ENCODE assay signal across 17 cellular contexts in the genomic region with DNA sequence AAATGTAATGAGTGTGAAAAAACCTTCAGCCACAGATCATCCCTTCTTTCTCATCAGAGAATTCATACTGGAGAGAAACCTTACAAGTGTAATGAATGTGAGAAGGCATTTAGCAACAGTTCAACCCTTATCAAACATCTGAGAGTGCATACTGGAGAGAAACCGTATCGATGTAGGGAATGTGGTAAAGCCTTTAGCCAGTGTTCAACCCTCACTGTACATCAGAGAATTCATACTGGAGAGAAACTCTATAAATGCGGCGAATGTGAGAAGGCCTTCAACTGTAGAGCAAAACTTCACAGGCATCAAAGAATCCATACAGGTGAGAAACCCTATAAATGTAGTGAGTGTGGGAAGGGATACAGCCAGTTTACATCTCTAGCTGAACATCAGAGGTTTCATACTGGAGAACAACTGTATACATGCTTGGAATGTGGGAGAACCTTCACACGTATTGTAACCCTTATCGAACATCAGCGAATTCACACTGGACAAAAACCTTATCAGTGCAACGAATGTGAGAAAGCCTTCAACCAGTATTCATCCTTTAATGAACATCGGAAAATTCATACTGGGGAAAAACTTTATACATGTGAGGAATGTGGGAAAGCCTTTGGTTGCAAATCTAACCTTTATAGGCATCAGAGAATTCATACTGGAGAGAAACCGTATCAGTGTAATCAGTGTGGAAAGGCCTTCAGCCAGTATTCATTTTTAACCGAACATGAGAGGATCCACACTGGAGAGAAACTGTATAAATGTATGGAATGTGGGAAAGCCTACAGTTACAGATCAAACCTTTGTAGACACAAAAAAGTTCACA. TPM values are rescaled to one million over a fixed set of nuclear protein-coding genes. Genes with fewer than 3 reads are reported as not detected.
DNase-seq lines count a peak whose midpoint lies in the region; ATAC-seq and TF ChIP-seq lines count a peak whose summit lies in the region.
"Had no signal": no experiment of that assay in that cellular context is flagged by ENCODE, and none has a peak within 500 bp of the region (broad histone marks: within the 10 kb centered on the region; RNA-seq: fewer than 3 reads in every experiment).

No MANE protein-coding gene starts in this region.

- peak; percentile 13 for DNase-seq in astrocyte of the spinal cord (ENCODE audit: low read depth, low spot score)
- no peak for DNase-seq in thoracic aorta (ENCODE audit: low spot score)
- DNase-seq in central memory CD4-positive, alpha-beta T cell: no peak
- DNase-seq in NCI-H446 treated with DMSO at 0.1 percent for 48 hours (lab: John Stamatoyannopoulos, UW): no peak
- no peak for DNase-seq in hypothalamus (lab: John Stamatoyannopoulos, UW)
- DNase-seq: AML-193, DMS79 treated with DMSO at 0.1 percent for 48 hours, NCI-H1417 treated with DMSO at 0.1 percent for 48 hours, NCI-H1930, NCI-H345, NCI-H526, PC-3, RPMI8226, SIG-M5 had no signal

- H3K27me3 ChIP-seq in iPS-20b (ENCODE audit: insufficient read depth, low read length) (no peaks in the 10 kb centered on the region), thoracic aorta (replicated peaks; ENCODE audit: insufficient read depth) (no peaks in the 10 kb centered on the region)

- POLR2A ChIA-PET in HEK293 (lab: Yijun Ruan, JAX): no interaction called here

- no peak for TF ChIP-seq CTCF in HEK293 (tag by site-specific recombination; IDR thresholded peaks at IDR 0.05)
- TF ChIP-seq CTCF in astrocyte of the spinal cord (IDR thresholded peaks at IDR 0.05; ENCODE audit: low read depth, low read length): no peak
- no peak for TF ChIP-seq CTCF in thoracic aorta (IDR thresholded peaks at IDR 0.05)

- H3K36me3 ChIP-seq in HEK293 (ENCODE audit: control insufficient read depth in 2 of 2, insufficient read depth in 1 of 2, low read length in 2 of 2) (peaks cover 0 to 4% of the 10 kb centered on the region in 2 experiments; a peak in 1 of 3 replicates), iPS-20b (ENCODE audit: insufficient read depth, low read depth, low read length) (peaks cover 20% of the 10 kb centered on the region; the same call in 1 of the 2 replicates), thoracic aorta (peaks cover 59% of the 10 kb centered on the region)

- CTCF ChIA-PET in HEK293 (lab: Yijun Ruan, JAX): no interaction called here

- H3K4me1 ChIP-seq in HEK293 (ENCODE audit: control insufficient read depth, insufficient read depth, low read length): no peaks in the 10 kb centered on the region
- H3K4me1 ChIP-seq in iPS-20b (ENCODE audit: insufficient read depth, low read length): no peaks in the 10 kb centered on the region
- H3K4me1 ChIP-seq in thoracic aorta (ENCODE audit: control insufficient read depth in 1 of 2, low read depth in 2 of 2): no peaks in the 10 kb centered on the region

- ATAC-seq in thoracic aorta (ENCODE audit: insufficient number of reproducible peaks, low FRiP score, low read depth): no peak
- ATAC-seq: GM23338, PC-3 had no signal

- H3K9ac ChIP-seq in iPS-20b (ENCODE audit: low read depth, low read length): no peak overlapping the region

- H3K27ac ChIP-seq in HEK293 (ENCODE audit: extremely low read depth, low read depth, low read length) (no peak overlapping the region), iPS-20b (ENCODE audit: low read length) (no peak overlapping the region), thoracic aorta (no peak overlapping the region)

- H3K9me3 ChIP-seq in HEK293 (ENCODE audit: control insufficient read depth, insufficient read depth, low read depth, low read length) (no peaks in the 10 kb centered on the region; the same call in 1 of the 2 replicates), iPS-20b (ENCODE audit: insufficient read depth, low read depth, low read length) (peaks cover 98% of the 10 kb centered on the region), thoracic aorta (peaks cover 100% of the 10 kb centered on the region)

- H3K4me3 ChIP-seq in HEK293 (ENCODE audit: low read depth, low read length): no peak overlapping the region
- no peak overlapping the region for H3K4me3 ChIP-seq in astrocyte of the spinal cord (ENCODE audit: low read depth, low read length)
- H3K4me3 ChIP-seq in iPS-20b (ENCODE audit: low read length): 0 out of 2 replicates have a peak overlapping the region, but pooled peaks have one; percentile 29
- H3K4me3 ChIP-seq in thoracic aorta: peak overlapping the region; percentile 43
- H3K4me3 ChIP-seq: GM23338 had no signal

- in situ Hi-C loops in astrocyte of the spinal cord (cut with HindIII; ENCODE audit: low sequenced_read_pairs): no loop called here

TF ChIP-seq in HEK293, 187 proteins besides CTCF, POLR2A, EP300 and RAD21:
- TF ChIP-seq ZNF133 (tag by site-specific recombination; IDR thresholded peaks at IDR 0.05) (no peak), ZNF157 (tag by site-specific recombination; IDR thresholded peaks at IDR 0.05) (no peak), ZNF274 (IDR thresholded peaks at IDR 0.05; ENCODE audit: low read length) (peak; percentile 87), ZNF274 (tag by site-specific recombination; IDR thresholded peaks at IDR 0.05; ENCODE audit: borderline replicate concordance) (peak; percentile 94), ZBTB21 (tag by site-specific recombination; IDR thresholded peaks at IDR 0.05) (no peak), SETDB1 (IDR thresholded peaks at IDR 0.05; ENCODE audit: insufficient read length, low read length) (peak; percentile 96), TRIM28 (IDR thresholded peaks at IDR 0.05; ENCODE audit: borderline replicate concordance, low read length) (peak; percentile 91; the same call in 1 of the 2 replicates)

RNA-seq across cellular contexts. Expression of a gene that starts 19.2 kb away (rescaled TPM):
- 1 to 10 TPM; 3.9 to 8.8 TPM for total RNA-seq in thoracic aorta
- total RNA-seq: PC-3 had no signal

RNA-seq across cellular contexts. Expression of a gene that starts 55.8 kb away (rescaled TPM):
- 1 to 10 TPM; 2.6 to 6.3 TPM for total RNA-seq in thoracic aorta
- total RNA-seq: PC-3 had no signal

Comparison
In these comparisons a context has a peak if more than half of its experiments do, and no peak if none do; other contexts are left out.
1. H3K4me3 ChIP-seq: peak in iPS-20b (single experiment) and thoracic aorta (single experiment); none in HEK293 (single experiment) and astrocyte of the spinal cord (single experiment).